19 cellular contexts compared by ENCODE assay signal in the genomic region with DNA sequence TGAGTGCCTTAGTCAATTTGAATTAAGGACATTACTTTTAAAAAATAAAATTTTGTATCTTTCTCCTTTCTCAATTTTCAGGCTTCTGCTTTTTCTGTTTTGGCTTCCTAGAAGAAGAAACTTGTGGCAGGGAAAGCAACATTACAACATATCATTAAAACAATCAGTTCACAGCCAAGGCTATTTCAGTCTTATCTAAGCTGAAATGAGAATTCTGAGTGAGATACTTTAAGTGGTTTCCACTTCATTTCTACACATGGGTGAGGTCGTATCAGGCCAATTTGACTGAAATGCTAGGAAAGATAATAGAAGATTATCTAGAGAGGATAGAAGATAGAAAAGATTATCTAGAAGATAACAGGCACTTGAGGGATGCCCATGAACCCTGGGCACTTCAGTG. TPM values are rescaled to one million over a fixed set of nuclear protein-coding genes. Genes with fewer than 3 reads are reported as not detected.
DNase-seq lines count a peak whose midpoint lies in the region; ATAC-seq, FAIRE-seq and TF ChIP-seq lines count a peak whose summit lies in the region.
"Had no signal": no experiment of that assay in that cellular context is flagged by ENCODE, and none has a peak within 500 bp of the region (broad histone marks: within the 10 kb centered on the region; RNA-seq: fewer than 3 reads in every experiment).

No MANE protein-coding gene starts in this region.

- H3K56ac ChIP-seq in mesendoderm (ENCODE audit: low read length) = no peak overlapping the region

- H3K18ac ChIP-seq in mesendoderm (ENCODE audit: low read length) = no peak overlapping the region

- TF ChIP-seq CTCF in D721Med (IDR thresholded peaks at IDR 0.05; ENCODE audit: insufficient read depth, missing control alignments) (no peak), transverse colon (IDR thresholded peaks at IDR 0.05) (no peak)

- no peaks in the 10 kb centered on the region for H3K27me3 Mint-ChIP-seq in activated T-cell treated with anti-CD3 and anti-CD28 coated beads, Interleukin-2, amount 50 U/mL, for 24 hours

- H4K5ac ChIP-seq in mesendoderm (ENCODE audit: low read length) = no peak overlapping the region

- no peak overlapping the region for H3K9ac ChIP-seq in mesendoderm (ENCODE audit: low read length)
- H3K9ac ChIP-seq: BLaER1 treated with 17β-estradiol and CSF1 and Interleukin-3, amounts not matched to agents 10 nM and 100 nM had no signal

- H2BK15ac ChIP-seq in mesendoderm (replicated peaks; ENCODE audit: low read depth) = no peak overlapping the region

- intact Hi-C loops in aorta (cut with DNase I) (no loop called here), transverse colon (cut with DNase I; ENCODE audit: low total_unique reads) (no loop called here)

- no peak overlapping the region for H3K4me2 ChIP-seq in mesendoderm (ENCODE audit: low read length)
- H3K4me2 ChIP-seq: BLaER1 treated with 17β-estradiol and CSF1 and Interleukin-3, amounts not matched to agents 10 nM and 100 nM had no signal

- ATAC-seq in aorta (ENCODE audit: low FRiP score) = peak; percentile 50
- no peak for ATAC-seq in HG02973 (IDR thresholded peaks at IDR 0.05; ENCODE audit: unreplicated experiment)
- ATAC-seq: GM12878, HepG2 had no signal

- H3K27me3 ChIP-seq in mesendoderm (ENCODE audit: insufficient read depth, low read length, poor library complexity) (peaks cover 2% of the 10 kb centered on the region), aorta (ENCODE audit: control insufficient read depth in 1 of 2, insufficient read depth in 2 of 2, low read length in 1 of 2) (no peaks in the 10 kb centered on the region), transverse colon (no peaks in the 10 kb centered on the region)
- H3K27me3 ChIP-seq: BLaER1 treated with 17β-estradiol and CSF1 and Interleukin-3, amounts not matched to agents 10 nM and 100 nM had no signal

- H3K4ac ChIP-seq in mesendoderm (ENCODE audit: low read depth, low read length) = no peak overlapping the region

- no peak overlapping the region for H3K4me3 Mint-ChIP-seq in activated T-cell treated with anti-CD3 and anti-CD28 coated beads, Interleukin-2, amount 50 U/mL, for 24 hours
- H3K4me3 Mint-ChIP-seq: CD4-positive, CD25-positive, alpha-beta regulatory T cell; H9 had no signal

- no peak overlapping the region for H2BK120ac ChIP-seq in mesendoderm (ENCODE audit: low read depth, low read length)

- H4K8ac ChIP-seq in mesendoderm (ENCODE audit: low read depth, low read length) = no peak overlapping the region

- no peak overlapping the region for H3K27ac ChIP-seq in mesendoderm (ENCODE audit: low read depth, low read length)
- H3K27ac ChIP-seq in aorta (ENCODE audit: low read depth in 1 of 2, low read length in 2 of 2) = no peak overlapping the region
- no peak overlapping the region for H3K27ac ChIP-seq in transverse colon
- H3K27ac ChIP-seq: BLaER1 treated with 17β-estradiol and CSF1 and Interleukin-3, amounts not matched to agents 10 nM and 100 nM had no signal

- H3K4me3 ChIP-seq in mesendoderm (ENCODE audit: low read length) (no peak overlapping the region), aorta (ENCODE audit: low read length in 2 of 2) (no peak overlapping the region), transverse colon (no peak overlapping the region)
- H3K4me3 ChIP-seq: BLaER1 treated with 17β-estradiol and CSF1 and Interleukin-3, amounts not matched to agents 10 nM and 100 nM; GM12878 had no signal

- H3K9me3 ChIP-seq in aorta (ENCODE audit: control insufficient read depth, low read length) = no peaks in the 10 kb centered on the region
- no peaks in the 10 kb centered on the region for H3K9me3 ChIP-seq in transverse colon
- H3K9me3 ChIP-seq: BLaER1 treated with 17β-estradiol and CSF1 and Interleukin-3, amounts not matched to agents 10 nM and 100 nM had no signal

- DNase-seq in D721Med (ENCODE audit: insufficient read length, low spot score) = no peak
- peak; percentile 10 for DNase-seq in amniotic epithelial cell (ENCODE audit: low read depth)
- peak; percentile 83 for DNase-seq in mesendoderm
- no peak for DNase-seq in aorta
- DNase-seq in transverse colon = no peak
- DNase-seq in activated T-cell treated with anti-CD3 and anti-CD28 coated beads, Interleukin-2, amount 50 U/mL, for 24 hours = no peak
- DNase-seq: ACHN; CD4-positive, CD25-positive, alpha-beta regulatory T cell; DMS79; GOT3; H9 had no signal

- H3K36me3 ChIP-seq in mesendoderm (ENCODE audit: control insufficient read depth, insufficient read depth, low read length) = peaks cover 7% of the 10 kb centered on the region
- H3K36me3 ChIP-seq in aorta (ENCODE audit: control insufficient read depth in 1 of 2, insufficient read depth in 2 of 2, low read length in 1 of 2) = peaks cover 0 to 3% of the 10 kb centered on the region in 2 donors
- peaks cover 0 to 37% (median 11%) of the 10 kb centered on the region in 4 donors for H3K36me3 ChIP-seq in transverse colon

- H3K27ac Mint-ChIP-seq in activated T-cell treated with anti-CD3 and anti-CD28 coated beads, Interleukin-2, amount 50 U/mL, for 24 hours = no peak overlapping the region
- H3K27ac Mint-ChIP-seq: CD4-positive, CD25-positive, alpha-beta regulatory T cell; H9 had no signal

- WGBS in mesendoderm (ENCODE audit: extremely low coverage, insufficient coverage, low lambda C conversion rate) = no CpG with 5 or more reads among the region's 1 CpG
- WGBS in aorta, 2 donors = 19 to 23% methylated on average over 1 of the region's 1 CpG
- WGBS in transverse colon (ENCODE audit: low coverage in 1 of 2), 2 donors = 77 to 80% methylated on average over 1 of the region's 1 CpG

- no peaks in the 10 kb centered on the region for H3K9me3 Mint-ChIP-seq in activated T-cell treated with anti-CD3 and anti-CD28 coated beads, Interleukin-2, amount 50 U/mL, for 24 hours
- H3K9me3 Mint-ChIP-seq: CD4-positive, CD25-positive, alpha-beta regulatory T cell; H9 had no signal

- no peaks in the 10 kb centered on the region for H3K4me1 Mint-ChIP-seq in activated T-cell treated with anti-CD3 and anti-CD28 coated beads, Interleukin-2, amount 50 U/mL, for 24 hours (ENCODE audit: low read depth)
- H3K4me1 Mint-ChIP-seq: CD4-positive, CD25-positive, alpha-beta regulatory T cell; H9 had no signal

- H2BK5ac ChIP-seq in mesendoderm (ENCODE audit: low read length) = no peak overlapping the region

- H3K79me2 ChIP-seq in mesendoderm (ENCODE audit: control insufficient read depth, insufficient read depth, low read length) = no peaks in the 10 kb centered on the region

- H2AK5ac ChIP-seq in mesendoderm (ENCODE audit: low read length) = no peak overlapping the region

- H3K79me1 ChIP-seq in mesendoderm (ENCODE audit: low read length) = no peaks in the 10 kb centered on the region

- in situ Hi-C loops in transverse colon (cut with MboI; ENCODE audit: low pct_ligation_motif_present in 1 of 4, low pct_unique_long_range_greater_than_20kb in 1 of 4, low sequenced_read_pairs in 3 of 4) = no loop called here

- peaks cover 6% of the 10 kb centered on the region for H3K36me3 Mint-ChIP-seq in activated T-cell treated with anti-CD3 and anti-CD28 coated beads, Interleukin-2, amount 50 U/mL, for 24 hours (ENCODE audit: low read depth)
- H3K36me3 Mint-ChIP-seq: CD4-positive, CD25-positive, alpha-beta regulatory T cell had no signal

- H3K4me1 ChIP-seq in mesendoderm (ENCODE audit: control insufficient read depth, low read depth, low read length) = no peaks in the 10 kb centered on the region
- H3K4me1 ChIP-seq in aorta (ENCODE audit: control insufficient read depth in 1 of 2, insufficient read depth in 2 of 2, low read length in 2 of 2) = peaks cover 0 to 3% of the 10 kb centered on the region in 2 donors
- no peaks in the 10 kb centered on the region for H3K4me1 ChIP-seq in transverse colon
- H3K4me1 ChIP-seq: BLaER1 treated with 17β-estradiol and CSF1 and Interleukin-3, amounts not matched to agents 10 nM and 100 nM had no signal

- peak; percentile 38 for FAIRE-seq in D721Med (lab: Jason Lieb, UNC)
- FAIRE-seq: GM12878, GM18507, HepG2, HTR-8/SVneo had no signal

- no peak for TF ChIP-seq EP300 in transverse colon (IDR thresholded peaks at IDR 0.05; ENCODE audit: low read depth)

- TF ChIP-seq POLR2A in transverse colon (IDR thresholded peaks at IDR 0.05) = no peak

- H3K23ac ChIP-seq in mesendoderm (ENCODE audit: low read length) = no peak overlapping the region

RNA-seq across cellular contexts. Expression of gene BCL2L14, which starts 52.5 kb away (rescaled TPM):
- polyA plus RNA-seq in mesendoderm (2013, experiment 1 of 2) = 1.7 TPM
- 1.7 TPM for polyA plus RNA-seq in mesendoderm (2013, experiment 2 of 2)
- total RNA-seq in aorta (not detected), transverse colon (10 to 100 TPM; 27.5 to 81.2 (median 52.5) TPM)
- polyA plus RNA-seq in aorta = 1 to 10 TPM in 1 of 2 donors, not detected in 1; 4.0 TPM
- total RNA-seq: A172, G401 had no signal
- polyA plus RNA-seq: HepG2 had no signal

Comparison
In these comparisons a context has a peak if more than half of its experiments do, and no peak if none do; other contexts are left out.
1. DNase-seq: peak in amniotic epithelial cell (single experiment) and mesendoderm (single experiment); none in D721Med (single experiment), aorta (0 of 2), transverse colon (single experiment) and activated T-cell treated with anti-CD3 and anti-CD28 coated beads, Interleukin-2, amount 50 U/mL, for 24 hours (single experiment).
2. RNA of gene BCL2L14, which starts 52.5 kb away (total RNA-seq): 27.5 to 81.2 TPM in transverse colon; not detected in aorta; every median in the first group is over 10 times any median in the second.